25 cellular contexts compared by ENCODE assay signal in the genomic region with DNA sequence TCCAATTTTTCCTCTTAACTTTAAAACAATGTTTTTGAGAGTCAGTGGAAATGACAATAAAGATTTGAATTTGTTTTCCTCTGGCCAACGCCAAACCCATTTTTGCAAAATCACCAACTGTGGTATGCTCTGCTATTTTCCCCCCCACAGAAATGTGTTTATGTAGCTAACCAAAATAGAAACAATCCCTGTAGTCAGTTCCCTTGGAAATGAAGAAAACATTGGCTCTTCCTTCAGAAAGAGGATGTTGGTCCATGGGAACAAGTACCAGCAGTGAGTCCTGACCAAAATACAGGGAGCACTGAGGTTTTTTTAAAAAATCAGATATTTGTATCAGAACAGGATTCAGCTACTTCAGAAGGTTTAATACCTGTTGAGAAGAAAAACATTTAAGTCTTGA.
DNase-seq lines count a peak whose midpoint lies in the region; ATAC-seq, FAIRE-seq and TF ChIP-seq lines count a peak whose summit lies in the region.
"Had no signal": no experiment of that assay in that cellular context is flagged by ENCODE, and none has a peak within 500 bp of the region (broad histone marks: within the 10 kb centered on the region; RNA-seq: fewer than 3 reads in every experiment).

No MANE protein-coding gene starts in this region.

- intact Hi-C loops in activated naive CD4-positive, alpha-beta T cell treated with anti-CD3 and anti-CD28 coated beads for 36 hours (cut with micrococcal nuclease): no loop called here
- intact Hi-C loops in K562 (cut with micrococcal nuclease) (no loop called here), right cardiac atrium (cut with DNase I) (no loop called here), tibial artery (cut with DNase I; ENCODE audit: low total_unique reads) (no loop called here), transverse colon (cut with DNase I; ENCODE audit: low total_unique reads) (no loop called here)

- no peak for DNase-seq in activated naive CD4-positive, alpha-beta T cell treated with anti-CD3 and anti-CD28 coated beads for 36 hours
- no peak for DNase-seq in K562 (ENCODE audit: extremely low read depth in 1 of 4, low spot score in 3 of 4)
- no peak for DNase-seq in right cardiac atrium
- DNase-seq in tibial artery: no peak
- no peak for DNase-seq in nephron progenitor cell
- DNase-seq in transverse colon: no peak
- no peak for DNase-seq in OCI-M2 (lab: John Stamatoyannopoulos, UW; ENCODE audit: unreplicated experiment)
- DNase-seq: 8988T; activated B cell treated with CpG ODN at 0.5 μM for 24 hours; activated T-cell treated with anti-CD3 and anti-CD28 coated beads, Interleukin-2, amount 50 U/mL, for 48 hours; head of caudate nucleus; immature natural killer cell; MM.1S; naive B cell; NCI-H2171 treated with DMSO at 0.1 percent for 48 hours; NCI-H748 treated with DMSO at 0.1 percent for 48 hours; pancreas; PC-9; stimulated activated CD4-positive, alpha-beta T cell treated with anti-CD3 and anti-CD28 coated beads, Interleukin-2, amount 100 ng/mL, for 48 hours; stimulated activated naive CD8-positive, alpha-beta T cell treated with anti-CD3 and anti-CD28 coated beads, Interleukin-15, amount 100 ng/mL, for 72 hours; upper lobe of right lung had no signal

- H3K4me1 ChIP-seq in K562 (replicated peaks in 1 of 2; ENCODE audit: control insufficient read depth in 2 of 2, insufficient read depth in 2 of 2, low read length in 2 of 2): peaks cover 0 to 30% of the 10 kb centered on the region in 2 experiments
- H3K4me1 ChIP-seq in right cardiac atrium (ENCODE audit: control insufficient read depth, insufficient read depth, low read length): peaks cover 2% of the 10 kb centered on the region
- H3K4me1 ChIP-seq in tibial artery: peaks cover 0 to 42% (median 2%) of the 10 kb centered on the region in 4 donors
- H3K4me1 ChIP-seq in transverse colon: no peaks in the 10 kb centered on the region
- H3K4me1 ChIP-seq: BLaER1, breast epithelium, pancreas had no signal

- H3K4me3 Mint-ChIP-seq in activated naive CD4-positive, alpha-beta T cell treated with anti-CD3 and anti-CD28 coated beads, Interleukin-2, amount 50 U/mL, for 24 hours: no peak overlapping the region
- no peak overlapping the region for H3K4me3 Mint-ChIP-seq in activated naive CD4-positive, alpha-beta T cell treated with anti-CD3 and anti-CD28 coated beads for 36 hours
- H3K4me3 Mint-ChIP-seq in nephron progenitor cell: no peak overlapping the region
- H3K4me3 Mint-ChIP-seq: activated B cell treated with CpG ODN at 0.5 μM for 24 hours; immature natural killer cell; naive B cell; stimulated activated naive CD8-positive, alpha-beta T cell treated with anti-CD3 and anti-CD28 coated beads, Interleukin-15, amount 100 ng/mL, for 72 hours had no signal

- peak overlapping the region; percentile 5 for H3K27ac Mint-ChIP-seq in activated naive CD4-positive, alpha-beta T cell treated with anti-CD3 and anti-CD28 coated beads, Interleukin-2, amount 50 U/mL, for 24 hours
- H3K27ac Mint-ChIP-seq in activated naive CD4-positive, alpha-beta T cell treated with anti-CD3 and anti-CD28 coated beads for 36 hours: no peak overlapping the region
- H3K27ac Mint-ChIP-seq in nephron progenitor cell: no peak overlapping the region
- H3K27ac Mint-ChIP-seq: activated B cell treated with CpG ODN at 0.5 μM for 24 hours; activated naive CD4-positive, alpha-beta T cell treated with anti-CD3 and anti-CD28 coated beads, Interleukin-2, amount 50 U/mL, for 72 hours; immature natural killer cell; naive B cell; stimulated activated naive CD8-positive, alpha-beta T cell treated with anti-CD3 and anti-CD28 coated beads, Interleukin-15, amount 100 ng/mL, for 72 hours had no signal

- no peak for TF ChIP-seq EP300 in K562 (IDR thresholded peaks at IDR 0.05; ENCODE audit: low read length)
- TF ChIP-seq EP300 in transverse colon (IDR thresholded peaks at IDR 0.05; ENCODE audit: low read depth): no peak

- TF ChIP-seq RAD21 in K562 (CRISPR knock-in tag; conservative IDR thresholded peaks at IDR 0.05 in 1 of 2, IDR thresholded peaks at IDR 0.05 in 1 of 2): no peak

- H3K36me3 Mint-ChIP-seq in activated naive CD4-positive, alpha-beta T cell treated with anti-CD3 and anti-CD28 coated beads, Interleukin-2, amount 50 U/mL, for 24 hours: peaks cover 7% of the 10 kb centered on the region
- no peaks in the 10 kb centered on the region for H3K36me3 Mint-ChIP-seq in activated naive CD4-positive, alpha-beta T cell treated with anti-CD3 and anti-CD28 coated beads for 36 hours (ENCODE audit: low read depth)
- H3K36me3 Mint-ChIP-seq in nephron progenitor cell (ENCODE audit: low read depth): no peaks in the 10 kb centered on the region
- H3K36me3 Mint-ChIP-seq: immature natural killer cell, naive B cell had no signal

- CTCF ChIA-PET in activated naive CD4-positive, alpha-beta T cell treated with anti-CD3 and anti-CD28 coated beads for 36 hours (lab: Charles Lee): no interaction called here
- CTCF ChIA-PET in K562 (lab: Yijun Ruan, JAX; ENCODE audit: low intra/inter-chr PET ratio): no interaction called here

- H3K4me2 ChIP-seq in K562 (ENCODE audit: insufficient read depth, low read length): no peak overlapping the region
- H3K4me2 ChIP-seq: BLaER1, PC-9 had no signal

- FAIRE-seq in K562 (lab: Jason Lieb, UNC): no peak
- FAIRE-seq: pancreas had no signal

- H3K27ac ChIP-seq in K562 (ENCODE audit: extremely low read depth, low read depth, low read length) (no peak overlapping the region), right cardiac atrium (ENCODE audit: low read length) (no peak overlapping the region), tibial artery (peak overlapping the region; percentile 44 to 55), transverse colon (peak overlapping the region in 1 of 4 donors; percentile 28)
- H3K27ac ChIP-seq: BLaER1, pancreas, PC-9, upper lobe of right lung had no signal

- ATAC-seq in K562 (no peak), right cardiac atrium (peak; percentile 21 to 67)
- ATAC-seq: activated naive CD4-positive, alpha-beta T cell treated with anti-CD3 and anti-CD28 coated beads, Interleukin-2, amount 50 U/mL, for 72 hours; pancreas; stimulated activated naive CD8-positive, alpha-beta T cell treated with anti-CD3 and anti-CD28 coated beads, Interleukin-15, amount 100 ng/mL, for 72 hours; upper lobe of right lung had no signal

- 38% methylated on average over 1 of the region's 1 CpG for WGBS in K562 (ENCODE audit: insufficient coverage, low coverage, missing lambda C conversion rate)
- 41% methylated on average over 1 of the region's 1 CpG for WGBS in right cardiac atrium
- 61 to 71% methylated on average over 1 of the region's 1 CpG for WGBS in transverse colon (ENCODE audit: low coverage in 1 of 2), 2 donors

- no peaks in the 10 kb centered on the region for H3K27me3 Mint-ChIP-seq in activated naive CD4-positive, alpha-beta T cell treated with anti-CD3 and anti-CD28 coated beads, Interleukin-2, amount 50 U/mL, for 24 hours
- peaks cover 2% of the 10 kb centered on the region for H3K27me3 Mint-ChIP-seq in activated naive CD4-positive, alpha-beta T cell treated with anti-CD3 and anti-CD28 coated beads for 36 hours (ENCODE audit: low read depth)
- H3K27me3 Mint-ChIP-seq in nephron progenitor cell (ENCODE audit: low read depth, poor library complexity): peaks cover 6% of the 10 kb centered on the region

- peak overlapping the region; percentile 27; the same call in 1 of the 2 replicates for H2AFZ ChIP-seq in K562 (ENCODE audit: low read depth, low read length)
- H2AFZ ChIP-seq: PC-9 had no signal

- POLR2A ChIA-PET in K562 (lab: Yijun Ruan, JAX): interaction anchor here (2.8 kb wide), 1 partner anchor 9 kb away, joined by 15 read pairs; no protein-coding TSS in a partner anchor

- H3K9me1 ChIP-seq in K562 (ENCODE audit: control insufficient read depth, insufficient read depth, low read length): no peaks in the 10 kb centered on the region

- no peaks in the 10 kb centered on the region for H4K20me1 ChIP-seq in K562 (replicated peaks; ENCODE audit: control insufficient read depth, insufficient read depth, low read length)
- H4K20me1 ChIP-seq: BLaER1 had no signal

- no peak for TF ChIP-seq CTCF in K562 (IDR thresholded peaks at IDR 0.05 in 2 of 3, conservative IDR thresholded peaks at IDR 0.05 in 1 of 3; ENCODE audit: insufficient read depth in 2 of 3, low read depth in 1 of 3, low read length in 3 of 3)
- TF ChIP-seq CTCF in tibial artery (IDR thresholded peaks at IDR 0.05): no peak
- TF ChIP-seq CTCF in nephron progenitor cell (IDR thresholded peaks at IDR 0.05): no peak
- no peak for TF ChIP-seq CTCF in transverse colon (IDR thresholded peaks at IDR 0.05)

- no peaks in the 10 kb centered on the region for H3K79me2 ChIP-seq in K562 (ENCODE audit: control insufficient read depth, insufficient read depth, low read length)

- no peak overlapping the region for H3K9ac ChIP-seq in K562 (ENCODE audit: insufficient read depth in 1 of 2, low read depth in 2 of 2, low read length in 2 of 2)
- H3K9ac ChIP-seq: BLaER1 had no signal

- no TSS peak for BruUV-seq in K562 (replicated peaks; lab: Mats Ljungman, UMichigan)

- in situ Hi-C loops in K562 (cut with MboI): no loop called here
- in situ Hi-C loops in transverse colon (cut with MboI; ENCODE audit: low pct_ligation_motif_present in 1 of 4, low pct_unique_long_range_greater_than_20kb in 1 of 4, low sequenced_read_pairs in 3 of 4): no loop called here

- peaks cover 11% of the 10 kb centered on the region for H3K9me3 Mint-ChIP-seq in activated naive CD4-positive, alpha-beta T cell treated with anti-CD3 and anti-CD28 coated beads, Interleukin-2, amount 50 U/mL, for 24 hours
- H3K9me3 Mint-ChIP-seq in activated naive CD4-positive, alpha-beta T cell treated with anti-CD3 and anti-CD28 coated beads for 36 hours: no peaks in the 10 kb centered on the region
- H3K9me3 Mint-ChIP-seq in nephron progenitor cell: no peaks in the 10 kb centered on the region
- H3K9me3 Mint-ChIP-seq: activated B cell treated with CpG ODN at 0.5 μM for 24 hours, immature natural killer cell had no signal

- TF ChIP-seq POLR2A in K562 (conservative IDR thresholded peaks at IDR 0.05): no peak
- TF ChIP-seq POLR2A in transverse colon (IDR thresholded peaks at IDR 0.05): no peak

- H3K27me3 ChIP-seq in K562 (ENCODE audit: control insufficient read depth in 2 of 2, insufficient read depth in 2 of 2, low read length in 2 of 2) (no peaks in the 10 kb centered on the region), right cardiac atrium (ENCODE audit: control insufficient read depth, insufficient read depth) (no peaks in the 10 kb centered on the region), tibial artery (no peaks in the 10 kb centered on the region), transverse colon (no peaks in the 10 kb centered on the region)
- H3K27me3 ChIP-seq: BLaER1, breast epithelium, pancreas, upper lobe of right lung had no signal

- H3K4me3 ChIP-seq in K562 (no peak overlapping the region), right cardiac atrium (ENCODE audit: low read length) (no peak overlapping the region), tibial artery (no peak overlapping the region), transverse colon (no peak overlapping the region)
- H3K4me3 ChIP-seq: BLaER1, breast epithelium, pancreas, PC-9, upper lobe of right lung had no signal

- no peaks in the 10 kb centered on the region for H3K36me3 ChIP-seq in K562 (ENCODE audit: control insufficient read depth, insufficient read depth, low read length)
- H3K36me3 ChIP-seq in tibial artery: no peaks in the 10 kb centered on the region
- no peaks in the 10 kb centered on the region for H3K36me3 ChIP-seq in transverse colon
- H3K36me3 ChIP-seq: BLaER1, breast epithelium, pancreas, upper lobe of right lung had no signal

- no peaks in the 10 kb centered on the region; the same call in 1 of the 2 replicates for H3K9me3 ChIP-seq in K562 (replicated peaks; ENCODE audit: control insufficient read depth, insufficient read depth, low read depth, low read length)
- no peaks in the 10 kb centered on the region for H3K9me3 ChIP-seq in right cardiac atrium (ENCODE audit: control insufficient read depth, low read length)
- no peaks in the 10 kb centered on the region for H3K9me3 ChIP-seq in tibial artery
- H3K9me3 ChIP-seq in transverse colon: no peaks in the 10 kb centered on the region
- H3K9me3 ChIP-seq: BLaER1, breast epithelium, pancreas, upper lobe of right lung had no signal

- no peaks in the 10 kb centered on the region for H3K4me1 Mint-ChIP-seq in activated naive CD4-positive, alpha-beta T cell treated with anti-CD3 and anti-CD28 coated beads, Interleukin-2, amount 50 U/mL, for 24 hours
- H3K4me1 Mint-ChIP-seq in activated naive CD4-positive, alpha-beta T cell treated with anti-CD3 and anti-CD28 coated beads for 36 hours (ENCODE audit: low read depth): no peaks in the 10 kb centered on the region
- no peaks in the 10 kb centered on the region for H3K4me1 Mint-ChIP-seq in nephron progenitor cell
- H3K4me1 Mint-ChIP-seq: activated B cell treated with CpG ODN at 0.5 μM for 24 hours; immature natural killer cell; naive B cell; stimulated activated naive CD8-positive, alpha-beta T cell treated with anti-CD3 and anti-CD28 coated beads, Interleukin-15, amount 100 ng/mL, for 72 hours had no signal

Comparison
In these comparisons a context has a peak if more than half of its experiments do, and no peak if none do; other contexts are left out.
1. H3K27ac ChIP-seq: peak in tibial artery (2 of 2); none in K562 (single experiment) and right cardiac atrium (single experiment).